3 cellular contexts compared by ENCODE assay signal in the genomic region with DNA sequence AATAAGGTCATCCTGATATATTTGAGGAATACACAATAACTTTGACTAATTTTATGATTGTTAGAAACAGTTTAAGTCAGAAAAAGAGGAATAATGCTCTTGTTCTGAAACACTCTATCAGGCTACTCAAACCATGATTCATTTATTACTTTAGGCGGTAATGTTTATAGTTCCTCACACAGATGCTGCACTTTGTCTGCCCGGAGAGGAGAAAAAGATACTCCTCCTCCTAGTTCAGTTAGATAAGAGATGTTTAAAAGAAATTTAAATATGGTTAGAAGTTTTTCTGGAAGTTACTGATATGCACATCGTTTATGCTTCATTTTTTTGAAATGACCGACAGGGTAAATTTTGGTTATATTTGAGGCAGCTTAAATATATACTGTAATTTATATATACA.
TF ChIP-seq lines count a peak whose summit lies in the region.

No MANE protein-coding gene starts in this region.

TF ChIP-seq in IMR-90, 13 proteins besides CTCF, POLR2A, EP300 and RAD21:
- TF ChIP-seq, protein P1, sequence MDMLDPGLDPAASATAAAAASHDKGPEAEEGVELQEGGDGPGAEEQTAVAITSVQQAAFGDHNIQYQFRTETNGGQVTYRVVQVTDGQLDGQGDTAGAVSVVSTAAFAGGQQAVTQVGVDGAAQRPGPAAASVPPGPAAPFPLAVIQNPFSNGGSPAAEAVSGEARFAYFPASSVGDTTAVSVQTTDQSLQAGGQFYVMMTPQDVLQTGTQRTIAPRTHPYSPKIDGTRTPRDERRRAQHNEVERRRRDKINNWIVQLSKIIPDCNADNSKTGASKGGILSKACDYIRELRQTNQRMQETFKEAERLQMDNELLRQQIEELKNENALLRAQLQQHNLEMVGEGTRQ (IDR thresholded peaks at IDR 0.05; ENCODE audit: low read depth, low read length): no peak
- no peak for TF ChIP-seq MXI1 (IDR thresholded peaks at IDR 0.05; ENCODE audit: borderline replicate concordance, low read depth, low read length)
- TF ChIP-seq RCOR1 (IDR thresholded peaks at IDR 0.05; ENCODE audit: insufficient replicate concordance, low read length): no peak
- TF ChIP-seq NFE2L2 (IDR thresholded peaks at IDR 0.05; ENCODE audit: low read depth, low read length): no peak
- no peak for TF ChIP-seq MAZ (IDR thresholded peaks at IDR 0.05; ENCODE audit: borderline replicate concordance, low read depth, low read length)
- no peak for TF ChIP-seq CEBPB (IDR thresholded peaks at IDR 0.05; ENCODE audit: low read depth, low read length)
- no peak for TF ChIP-seq RFX5 (IDR thresholded peaks at IDR 0.05; ENCODE audit: low read depth, low read length)

TF ChIP-seq in WTC11, 78 proteins besides CTCF, POLR2A, EP300 and RAD21 (continued from another document):
- TF ChIP-seq, protein P2, sequence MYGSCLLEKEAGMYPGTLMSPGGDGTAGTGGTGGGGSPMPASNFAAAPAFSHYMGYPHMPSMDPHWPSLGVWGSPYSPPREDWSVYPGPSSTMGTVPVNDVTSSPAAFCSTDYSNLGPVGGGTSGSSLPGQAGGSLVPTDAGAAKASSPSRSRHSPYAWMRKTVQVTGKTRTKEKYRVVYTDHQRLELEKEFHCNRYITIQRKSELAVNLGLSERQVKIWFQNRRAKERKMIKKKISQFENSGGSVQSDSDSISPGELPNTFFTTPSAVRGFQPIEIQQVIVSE (CRISPR knock-in tag; IDR thresholded peaks at IDR 0.05; ENCODE audit: borderline replicate concordance): no peak
- TF ChIP-seq FOXJ3 (CRISPR knock-in tag; IDR thresholded peaks at IDR 0.05; ENCODE audit: borderline replicate concordance): no peak
- TF ChIP-seq ZNF317 (CRISPR knock-in tag; IDR thresholded peaks at IDR 0.05; ENCODE audit: borderline replicate concordance, low read depth): no peak
- no peak for TF ChIP-seq TEAD1 (CRISPR knock-in tag; IDR thresholded peaks at IDR 0.05)
- TF ChIP-seq, protein P3, sequence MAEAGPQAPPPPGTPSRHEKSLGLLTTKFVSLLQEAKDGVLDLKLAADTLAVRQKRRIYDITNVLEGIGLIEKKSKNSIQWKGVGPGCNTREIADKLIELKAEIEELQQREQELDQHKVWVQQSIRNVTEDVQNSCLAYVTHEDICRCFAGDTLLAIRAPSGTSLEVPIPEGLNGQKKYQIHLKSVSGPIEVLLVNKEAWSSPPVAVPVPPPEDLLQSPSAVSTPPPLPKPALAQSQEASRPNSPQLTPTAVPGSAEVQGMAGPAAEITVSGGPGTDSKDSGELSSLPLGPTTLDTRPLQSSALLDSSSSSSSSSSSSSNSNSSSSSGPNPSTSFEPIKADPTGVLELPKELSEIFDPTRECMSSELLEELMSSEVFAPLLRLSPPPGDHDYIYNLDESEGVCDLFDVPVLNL (CRISPR knock-in tag; IDR thresholded peaks at IDR 0.05; ENCODE audit: borderline replicate concordance, low read depth): no peak
- no peak for TF ChIP-seq TEAD4 (CRISPR knock-in tag; IDR thresholded peaks at IDR 0.05)
- no peak for TF ChIP-seq ATF1 (CRISPR knock-in tag; IDR thresholded peaks at IDR 0.05)
- TF ChIP-seq TCF7 (CRISPR knock-in tag; IDR thresholded peaks at IDR 0.05; ENCODE audit: low read depth): no peak
- no peak for TF ChIP-seq SOX15 (CRISPR knock-in tag; IDR thresholded peaks at IDR 0.05)
- TF ChIP-seq, protein P4, sequence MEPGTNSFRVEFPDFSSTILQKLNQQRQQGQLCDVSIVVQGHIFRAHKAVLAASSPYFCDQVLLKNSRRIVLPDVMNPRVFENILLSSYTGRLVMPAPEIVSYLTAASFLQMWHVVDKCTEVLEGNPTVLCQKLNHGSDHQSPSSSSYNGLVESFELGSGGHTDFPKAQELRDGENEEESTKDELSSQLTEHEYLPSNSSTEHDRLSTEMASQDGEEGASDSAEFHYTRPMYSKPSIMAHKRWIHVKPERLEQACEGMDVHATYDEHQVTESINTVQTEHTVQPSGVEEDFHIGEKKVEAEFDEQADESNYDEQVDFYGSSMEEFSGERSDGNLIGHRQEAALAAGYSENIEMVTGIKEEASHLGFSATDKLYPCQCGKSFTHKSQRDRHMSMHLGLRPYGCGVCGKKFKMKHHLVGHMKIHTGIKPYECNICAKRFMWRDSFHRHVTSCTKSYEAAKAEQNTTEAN (CRISPR knock-in tag; IDR thresholded peaks at IDR 0.05): no peak
- no peak for TF ChIP-seq SMAD4 (CRISPR knock-in tag; IDR thresholded peaks at IDR 0.05)
- no peak for TF ChIP-seq ZNF232 (CRISPR knock-in tag; IDR thresholded peaks at IDR 0.05)
- no peak for TF ChIP-seq GTF2I (CRISPR knock-in tag; conservative IDR thresholded peaks at IDR 0.05)
- TF ChIP-seq GRHL2 (CRISPR knock-in tag; IDR thresholded peaks at IDR 0.05; ENCODE audit: insufficient replicate concordance, severe bottlenecking): no peak
- TF ChIP-seq, protein P5, sequence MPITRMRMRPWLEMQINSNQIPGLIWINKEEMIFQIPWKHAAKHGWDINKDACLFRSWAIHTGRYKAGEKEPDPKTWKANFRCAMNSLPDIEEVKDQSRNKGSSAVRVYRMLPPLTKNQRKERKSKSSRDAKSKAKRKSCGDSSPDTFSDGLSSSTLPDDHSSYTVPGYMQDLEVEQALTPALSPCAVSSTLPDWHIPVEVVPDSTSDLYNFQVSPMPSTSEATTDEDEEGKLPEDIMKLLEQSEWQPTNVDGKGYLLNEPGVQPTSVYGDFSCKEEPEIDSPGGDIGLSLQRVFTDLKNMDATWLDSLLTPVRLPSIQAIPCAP (CRISPR knock-in tag; IDR thresholded peaks at IDR 0.05): no peak

TF ChIP-seq in HepG2, 621 proteins besides CTCF, POLR2A, EP300 and RAD21:
- TF ChIP-seq, protein P6, sequence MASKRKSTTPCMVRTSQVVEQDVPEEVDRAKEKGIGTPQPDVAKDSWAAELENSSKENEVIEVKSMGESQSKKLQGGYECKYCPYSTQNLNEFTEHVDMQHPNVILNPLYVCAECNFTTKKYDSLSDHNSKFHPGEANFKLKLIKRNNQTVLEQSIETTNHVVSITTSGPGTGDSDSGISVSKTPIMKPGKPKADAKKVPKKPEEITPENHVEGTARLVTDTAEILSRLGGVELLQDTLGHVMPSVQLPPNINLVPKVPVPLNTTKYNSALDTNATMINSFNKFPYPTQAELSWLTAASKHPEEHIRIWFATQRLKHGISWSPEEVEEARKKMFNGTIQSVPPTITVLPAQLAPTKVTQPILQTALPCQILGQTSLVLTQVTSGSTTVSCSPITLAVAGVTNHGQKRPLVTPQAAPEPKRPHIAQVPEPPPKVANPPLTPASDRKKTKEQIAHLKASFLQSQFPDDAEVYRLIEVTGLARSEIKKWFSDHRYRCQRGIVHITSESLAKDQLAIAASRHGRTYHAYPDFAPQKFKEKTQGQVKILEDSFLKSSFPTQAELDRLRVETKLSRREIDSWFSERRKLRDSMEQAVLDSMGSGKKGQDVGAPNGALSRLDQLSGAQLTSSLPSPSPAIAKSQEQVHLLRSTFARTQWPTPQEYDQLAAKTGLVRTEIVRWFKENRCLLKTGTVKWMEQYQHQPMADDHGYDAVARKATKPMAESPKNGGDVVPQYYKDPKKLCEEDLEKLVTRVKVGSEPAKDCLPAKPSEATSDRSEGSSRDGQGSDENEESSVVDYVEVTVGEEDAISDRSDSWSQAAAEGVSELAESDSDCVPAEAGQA (IDR thresholded peaks at IDR 0.05; ENCODE audit: low read depth): no peak
- TF ChIP-seq, protein P6 (CRISPR knock-in tag; IDR thresholded peaks at IDR 0.05; ENCODE audit: borderline replicate concordance): no peak
- TF ChIP-seq ZNF460 (CRISPR knock-in tag; IDR thresholded peaks at IDR 0.05; ENCODE audit: borderline replicate concordance): no peak
- no peak for TF ChIP-seq NFE2L1 (CRISPR knock-in tag; IDR thresholded peaks at IDR 0.05; ENCODE audit: borderline replicate concordance)
- TF ChIP-seq ZNF563 (CRISPR knock-in tag; IDR thresholded peaks at IDR 0.05): no peak
- no peak for TF ChIP-seq HNRNPUL1 (IDR thresholded peaks at IDR 0.05; ENCODE audit: low read depth, low read length)
- no peak for TF ChIP-seq NFE2L2 (IDR thresholded peaks at IDR 0.05; ENCODE audit: low read length)
- no peak for TF ChIP-seq NR3C1 (CRISPR knock-in tag; IDR thresholded peaks at IDR 0.05)
- TF ChIP-seq, protein P7, sequence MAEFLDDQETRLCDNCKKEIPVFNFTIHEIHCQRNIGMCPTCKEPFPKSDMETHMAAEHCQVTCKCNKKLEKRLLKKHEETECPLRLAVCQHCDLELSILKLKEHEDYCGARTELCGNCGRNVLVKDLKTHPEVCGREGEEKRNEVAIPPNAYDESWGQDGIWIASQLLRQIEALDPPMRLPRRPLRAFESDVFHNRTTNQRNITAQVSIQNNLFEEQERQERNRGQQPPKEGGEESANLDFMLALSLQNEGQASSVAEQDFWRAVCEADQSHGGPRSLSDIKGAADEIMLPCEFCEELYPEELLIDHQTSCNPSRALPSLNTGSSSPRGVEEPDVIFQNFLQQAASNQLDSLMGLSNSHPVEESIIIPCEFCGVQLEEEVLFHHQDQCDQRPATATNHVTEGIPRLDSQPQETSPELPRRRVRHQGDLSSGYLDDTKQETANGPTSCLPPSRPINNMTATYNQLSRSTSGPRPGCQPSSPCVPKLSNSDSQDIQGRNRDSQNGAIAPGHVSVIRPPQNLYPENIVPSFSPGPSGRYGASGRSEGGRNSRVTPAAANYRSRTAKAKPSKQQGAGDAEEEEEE (CRISPR knock-in tag; IDR thresholded peaks at IDR 0.05; ENCODE audit: borderline replicate concordance): no peak
